Comparison of ENCODE assay signal across 8 cellular contexts in genomic region chr9:96139592-96140251, GRCh38.
A peak's percentile ranks its signal among the peaks of the same experiment; 100 is the strongest.
DNase-seq lines count a peak whose midpoint lies in the region; ATAC-seq and TF ChIP-seq lines count a peak whose summit lies in the region.

No MANE protein-coding gene starts in this region.

- H3K36me3 ChIP-seq in neuronal stem cell (replicated peaks in 1 of 2; ENCODE audit: control insufficient read depth in 2 of 2, insufficient read depth in 2 of 2, low read length in 2 of 2) = no peaks in the 10 kb centered on the region

- no peak overlapping the region for H3K14ac ChIP-seq in neuronal stem cell (ENCODE audit: low read length)

- no CpG with 5 or more reads among the region's 13 CpGs for WGBS in neuronal stem cell (ENCODE audit: extremely low coverage in 2 of 2, insufficient read length in 2 of 2, insufficient replicate concordance in 1 of 2), 2 donors

- no peak overlapping the region for H2BK12ac ChIP-seq in neuronal stem cell (ENCODE audit: low read length)

- TF ChIP-seq CTCF in AG10803 (conservative IDR thresholded peaks at IDR 0.05; ENCODE audit: low read length) = no peak

- no peaks in the 10 kb centered on the region for H3K79me1 ChIP-seq in neuronal stem cell (ENCODE audit: low read depth, low read length)

- H3K18ac ChIP-seq in neuronal stem cell (ENCODE audit: low read length) = peak overlapping the region; percentile 61

- H2AK5ac ChIP-seq in neuronal stem cell (ENCODE audit: low read depth, low read length) = no peak overlapping the region

- H3K4me3 ChIP-seq in AG10803 (ENCODE audit: low read length) (no peak overlapping the region), neuronal stem cell (ENCODE audit: low read length in 2 of 2) (no peak overlapping the region)

- H2BK120ac ChIP-seq in neuronal stem cell (ENCODE audit: low read depth, low read length) = no peak overlapping the region

- no peak overlapping the region for H3K9ac ChIP-seq in neuronal stem cell (ENCODE audit: low read depth, low read length, poor library complexity)

- peak overlapping the region; percentile 32 for H3K23ac ChIP-seq in neuronal stem cell (ENCODE audit: low read depth, low read length, poor library complexity)

- H3K9me3 ChIP-seq in neuronal stem cell (replicated peaks in 1 of 2; ENCODE audit: control insufficient read depth in 2 of 2, insufficient read depth in 1 of 2, low read depth in 1 of 2, low read length in 2 of 2) = peaks cover 0 to 6% of the 10 kb centered on the region in 2 donors

- ATAC-seq in HG03520 (IDR thresholded peaks at IDR 0.05; ENCODE audit: unreplicated experiment) (no peak), HG02885 (IDR thresholded peaks at IDR 0.05; ENCODE audit: poor library complexity, unreplicated experiment) (no peak), esophagus mucosa (no peak)

- no peak overlapping the region for H3K4ac ChIP-seq in neuronal stem cell (ENCODE audit: low read length)

- H2BK15ac ChIP-seq in neuronal stem cell (ENCODE audit: low read length) = peak overlapping the region; percentile 20

- no peak overlapping the region for H4K8ac ChIP-seq in neuronal stem cell (ENCODE audit: low read depth, low read length)

- peak; percentile 85 for DNase-seq in AG10803 (ENCODE audit: low read depth)
- peak; percentile 58 for DNase-seq in NCI-H2171 (lab: John Stamatoyannopoulos, UW)
- peak; percentile 7 for DNase-seq in dermis blood vessel endothelial cell
- DNase-seq in neuronal stem cell (ENCODE audit: low spot score) = no peak
- no peak for DNase-seq in activated CD4-positive, CD25-positive, alpha-beta regulatory T cell treated with anti-CD3 and anti-CD28 coated beads, Interleukin-2, amount 50 U/mL, for 72 hours

- H3K27me3 ChIP-seq in neuronal stem cell (ENCODE audit: control insufficient read depth in 3 of 3, insufficient read depth in 3 of 3, low read depth in 1 of 3, low read length in 3 of 3) = no peaks in the 10 kb centered on the region

- H2AFZ ChIP-seq in neuronal stem cell (ENCODE audit: low read length) = peak overlapping the region; percentile 80

- H3K27ac ChIP-seq in neuronal stem cell (replicated peaks; ENCODE audit: low read length) = no peak overlapping the region

- H3K4me1 ChIP-seq in neuronal stem cell (ENCODE audit: control insufficient read depth in 2 of 2, insufficient read depth in 1 of 2, low read depth in 1 of 2, low read length in 2 of 2) = peaks cover 10 to 41% of the 10 kb centered on the region in 2 donors

- H3K4me2 ChIP-seq in neuronal stem cell (ENCODE audit: insufficient read depth, low read length, poor library complexity, severe bottlenecking) = no peak overlapping the region

- no peak overlapping the region for H4K91ac ChIP-seq in neuronal stem cell (ENCODE audit: low read depth, low read length, poor library complexity)

- no peak overlapping the region for H2BK5ac ChIP-seq in neuronal stem cell (ENCODE audit: low read length)

Comparison
In these comparisons a context has a peak if more than half of its experiments do, and no peak if none do; other contexts are left out.
1. DNase-seq: peak in AG10803 (single experiment), NCI-H2171 (single experiment) and dermis blood vessel endothelial cell (single experiment); none in neuronal stem cell (single experiment) and activated CD4-positive, CD25-positive, alpha-beta regulatory T cell treated with anti-CD3 and anti-CD28 coated beads, Interleukin-2, amount 50 U/mL, for 72 hours (single experiment).